In the genomic region with DNA sequence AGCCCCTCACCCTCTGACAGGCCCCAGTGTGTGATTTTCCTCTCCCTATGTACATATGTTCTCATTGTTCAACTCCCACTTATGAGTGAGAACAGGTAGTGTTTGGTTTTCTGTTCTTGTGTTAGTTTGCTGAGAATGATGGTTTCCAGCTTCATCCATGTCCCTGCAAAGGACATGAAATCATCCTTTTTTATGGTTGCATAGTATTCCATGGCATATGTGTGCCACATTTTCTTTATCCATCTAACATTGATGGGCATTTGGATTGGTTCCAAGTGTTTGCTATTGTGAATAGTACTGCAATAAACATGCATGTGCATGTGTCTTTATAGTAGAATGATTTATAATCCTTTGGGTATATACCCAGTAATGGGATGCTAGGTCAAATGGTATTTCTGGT, we compare ENCODE assay signal across 3 cellular contexts.
DNase-seq lines count a peak whose midpoint lies in the region; ATAC-seq, FAIRE-seq and TF ChIP-seq lines count a peak whose summit lies in the region.
"Not testable (repeated sequence)": the region's sequence is repeated elsewhere in the genome, so short reads cannot be mapped to it uniquely, and the experiment has no call there.

No MANE protein-coding gene starts in this region.

- peak; percentile 25 for FAIRE-seq in D721Med (lab: Jason Lieb, UNC)

- ATAC-seq in SK-N-SH treated with all-trans-retinoic acid at 6 μM for 48 hours: not testable (repeated sequence)

- not testable (repeated sequence) for TF ChIP-seq CTCF in D721Med (IDR thresholded peaks at IDR 0.05; ENCODE audit: insufficient read depth, missing control alignments); HEK293 (tag by site-specific recombination; IDR thresholded peaks at IDR 0.05)

- not testable (repeated sequence) for H3K4me3 ChIP-seq in HEK293 (ENCODE audit: low read depth, low read length)

- H3K27ac ChIP-seq in HEK293 (ENCODE audit: extremely low read depth, low read depth, low read length): not testable (repeated sequence)

- not testable (repeated sequence) for H3K9me3 ChIP-seq in HEK293 (ENCODE audit: control insufficient read depth, insufficient read depth, low read depth, low read length)

- POLR2A ChIA-PET in HEK293 (lab: Yijun Ruan, JAX): not testable (repeated sequence)

- DNase-seq in D721Med (ENCODE audit: insufficient read length, low spot score): not testable (repeated sequence)

- H3K36me3 ChIP-seq in HEK293 (ENCODE audit: control insufficient read depth in 2 of 2, insufficient read depth in 1 of 2, low read length in 2 of 2): not testable (repeated sequence)

- H3K4me1 ChIP-seq in HEK293 (ENCODE audit: control insufficient read depth, insufficient read depth, low read length): not testable (repeated sequence)

- CTCF ChIA-PET in HEK293 (lab: Yijun Ruan, JAX): not testable (repeated sequence)

TF ChIP-seq in HEK293, 187 proteins besides CTCF, POLR2A, EP300 and RAD21:
- TF ChIP-seq ZNF146 (tag by site-specific recombination; IDR thresholded peaks at IDR 0.05): peak; percentile 64

TF ChIP-seq in SK-N-SH treated with all-trans-retinoic acid at 6 μM for 48 hours, 23 proteins besides CTCF, POLR2A, EP300 and RAD21:
- TF ChIP-seq ZNF8 (CRISPR knock-in tag; IDR thresholded peaks at IDR 0.05): peak; percentile 84
